In the genomic region with DNA sequence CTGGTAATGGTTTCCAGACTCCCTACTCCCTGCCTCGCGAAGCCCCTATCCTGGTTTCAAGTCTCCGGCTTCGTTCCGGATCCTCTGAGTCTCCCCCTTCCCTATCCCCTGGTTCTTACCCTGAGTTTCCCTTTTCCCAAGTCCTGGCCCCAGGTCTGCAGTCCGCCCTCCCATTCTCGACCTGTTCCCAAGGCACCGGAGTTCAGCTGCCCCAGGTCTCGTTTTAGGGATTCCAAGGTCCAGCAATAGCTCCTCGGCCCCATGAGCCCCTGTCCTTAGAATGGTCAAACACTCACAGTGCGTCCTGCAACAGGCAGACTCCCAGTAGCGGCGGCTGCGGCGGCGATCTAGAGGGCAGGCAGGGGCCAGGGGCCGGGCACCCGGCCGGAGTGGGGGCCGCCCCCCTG, we compare ENCODE assay signal across 8 cellular contexts. TPM values are rescaled to one million over a fixed set of nuclear protein-coding genes. Genes with fewer than 3 reads are reported as not detected.
A peak's percentile ranks its signal among the peaks of the same experiment; 100 is the strongest.
DNase-seq lines count a peak whose midpoint lies in the region; ATAC-seq and TF ChIP-seq lines count a peak whose summit lies in the region.

No MANE protein-coding gene starts in this region.

- H3K36me3 ChIP-seq in Peyer's patch (no peaks in the 10 kb centered on the region), parathyroid adenoma (ENCODE audit: control insufficient read depth, insufficient read depth, low read length) (no peaks in the 10 kb centered on the region)

- no peaks in the 10 kb centered on the region for H3K9me3 ChIP-seq in Peyer's patch
- H3K9me3 ChIP-seq in parathyroid adenoma (ENCODE audit: control insufficient read depth, low read length) = no peaks in the 10 kb centered on the region

- no peak for TF ChIP-seq POLR2A in Peyer's patch (IDR thresholded peaks at IDR 0.05)

- H3K27me3 ChIP-seq in Peyer's patch (peaks cover 0 to 7% of the 10 kb centered on the region in 2 donors), parathyroid adenoma (ENCODE audit: control insufficient read depth, insufficient read depth, low read length) (no peaks in the 10 kb centered on the region)

- H3K27ac ChIP-seq in Peyer's patch (peak overlapping the region in 1 of 4 donors; percentile 31), parathyroid adenoma (no peak overlapping the region)

- peak overlapping the region; percentile 93 for H3K4me2 ChIP-seq in parathyroid adenoma (ENCODE audit: low read length)

- peak; percentile 16 for DNase-seq in EL
- DNase-seq in Peyer's patch = no peak
- peak; percentile 12 for DNase-seq in fibroblast of villous mesenchyme (ENCODE audit: low read depth)
- DNase-seq in D341Med (ENCODE audit: low spot score) = no peak
- DNase-seq in DMS153 (lab: John Stamatoyannopoulos, UW) = no peak

- ATAC-seq in HG03565 (IDR thresholded peaks at IDR 0.05; ENCODE audit: unreplicated experiment) (no peak), GM18520 (IDR thresholded peaks at IDR 0.05; ENCODE audit: unreplicated experiment) (no peak)

- peaks cover 0 to 26% (median 13%) of the 10 kb centered on the region in 4 donors for H3K4me1 ChIP-seq in Peyer's patch
- peaks cover 8% of the 10 kb centered on the region for H3K4me1 ChIP-seq in parathyroid adenoma

- H3K9ac ChIP-seq in parathyroid adenoma = no peak overlapping the region

- no peak for TF ChIP-seq CTCF in Peyer's patch (IDR thresholded peaks at IDR 0.05)
- TF ChIP-seq CTCF in fibroblast of villous mesenchyme (IDR thresholded peaks at IDR 0.05; ENCODE audit: insufficient read depth, low read depth, low read length) = no peak
- TF ChIP-seq CTCF in parathyroid adenoma (IDR thresholded peaks at IDR 0.05) = no peak

- H2AFZ ChIP-seq in parathyroid adenoma = peak overlapping the region; percentile 72

- H3K79me2 ChIP-seq in parathyroid adenoma = peaks cover 3% of the 10 kb centered on the region

- H3K4me3 ChIP-seq in Peyer's patch (peak overlapping the region; percentile 24 to 58 (median 53)), fibroblast of villous mesenchyme (ENCODE audit: low read depth, low read length) (peak overlapping the region; percentile 70), parathyroid adenoma (ENCODE audit: low read depth, low read length) (peak overlapping the region; percentile 43)

RNA-seq across cellular contexts. Expression of a gene that starts 0.3 kb away (rescaled TPM):
- not detected for total RNA-seq in Peyer's patch
- total RNA-seq in fibroblast of villous mesenchyme = under 0.01 TPM in 1 of 2 replicates, not detected in the other

RNA-seq across cellular contexts. Expression of a gene that starts 4.3 kb away (rescaled TPM):
- 10 to 100 TPM; 73.4 to 98.5 (median 95.8) TPM for total RNA-seq in Peyer's patch
- total RNA-seq in fibroblast of villous mesenchyme = 48.3 and 58.3 TPM in 2 replicates

RNA-seq across cellular contexts. Expression of a gene that starts 14.9 kb away (rescaled TPM):
- total RNA-seq in Peyer's patch (not detected), fibroblast of villous mesenchyme (0.32 and 0.86 TPM in 2 replicates)

Comparison
In these comparisons a context has a peak if more than half of its experiments do, and no peak if none do; other contexts are left out.
1. DNase-seq: peak in EL (single experiment) and fibroblast of villous mesenchyme (single experiment); none in Peyer's patch (0 of 3), D341Med (single experiment) and DMS153 (single experiment).
2. Peak in every context shown above with its lines, with median percentiles within 50 percentile points of each other: H3K4me3 ChIP-seq.